Comparison of ENCODE assay signal across 9 cellular contexts in genomic region chr13:35978607-35979316, GRCh38.
DNase-seq lines count a peak whose midpoint lies in the region; ATAC-seq, FAIRE-seq and TF ChIP-seq lines count a peak whose summit lies in the region.
"Had no signal": no experiment of that assay in that cellular context is flagged by ENCODE, and none has a peak within 500 bp of the region (broad histone marks: within the 10 kb centered on the region; RNA-seq: fewer than 3 reads in every experiment).

No MANE protein-coding gene starts in this region.

- H3K9me3 ChIP-seq in H1 (ENCODE audit: insufficient read depth in 2 of 2, low read depth in 1 of 2, low read length in 1 of 2) (peaks cover 13 to 27% of the 10 kb centered on the region in 2 experiments; a peak in 3 of 4 replicates), mesodermal cell (ENCODE audit: control insufficient read depth, low read length) (peaks cover 14% of the 10 kb centered on the region), aorta (ENCODE audit: control insufficient read depth, low read length) (peaks cover 1% of the 10 kb centered on the region)

- WGBS in H1 (ENCODE audit: extremely low coverage in 1 of 2, insufficient coverage in 1 of 2, insufficient read length in 1 of 2, insufficient replicate concordance in 2 of 2, low coverage in 1 of 2, low lambda C conversion rate in 2 of 2, missing lambda C conversion rate in 1 of 2), 2 experiments: 65% methylated on average over 10 of the region's 10 CpGs; no CpG with 5 or more reads in 1 of the 2 experiments
- WGBS in mesodermal cell (ENCODE audit: insufficient coverage in 2 of 2), 2 experiments: 35 to 73% methylated on average over 6 to 7 of the region's 10 CpGs
- 32 to 35% methylated on average over 10 of the region's 10 CpGs for WGBS in aorta, 2 donors

- peak; percentile 82 for ATAC-seq in aorta (ENCODE audit: low FRiP score)
- no peak for ATAC-seq in HG02571 (IDR thresholded peaks at IDR 0.05; ENCODE audit: unreplicated experiment)
- ATAC-seq: naive thymus-derived CD8-positive, alpha-beta T cell had no signal

- peaks cover 0 to 3% (median 2%) of the 10 kb centered on the region in 4 experiments; a peak in 1 of 8 replicates for H3K36me3 ChIP-seq in H1 (ENCODE audit: control insufficient read depth in 2 of 4, insufficient read depth in 4 of 4, low read length in 3 of 4)
- H3K36me3 ChIP-seq in mesodermal cell (ENCODE audit: control insufficient read depth, insufficient read depth, low read length): no peaks in the 10 kb centered on the region
- H3K36me3 ChIP-seq in aorta (ENCODE audit: control insufficient read depth in 1 of 2, insufficient read depth in 2 of 2, low read length in 1 of 2): no peaks in the 10 kb centered on the region

- H4K20me1 ChIP-seq in H1 (replicated peaks in 1 of 2; ENCODE audit: control insufficient read depth in 1 of 2, insufficient read depth in 2 of 2, low read length in 2 of 2): no peaks in the 10 kb centered on the region

- CTCF ChIA-PET in H1 (lab: Charles Lee; ENCODE audit: partially characterized antibody): interaction anchor here (0.6 to 4.3 kb wide), 45 partner anchors 8 to 1061 kb away, joined by 3 to 81 read pairs (median 3); no protein-coding TSS in a partner anchor

- peak in 2 of 3 experiments; percentile 52 to 64; a peak in 2 of 4 replicates for TF ChIP-seq CTCF in H1 (IDR thresholded peaks at IDR 0.05; ENCODE audit: control extremely low read depth in 1 of 3, insufficient read depth in 1 of 3, low read depth in 1 of 3, low read length in 3 of 3)

- no peak overlapping the region for H3K18ac ChIP-seq in H1 (ENCODE audit: extremely low read depth, low read length)

- H4K91ac ChIP-seq in H1 (replicated peaks; ENCODE audit: insufficient read length, low read length): no peak overlapping the region

- H3K4me2 ChIP-seq in H1 (ENCODE audit: insufficient read depth in 1 of 2, low read depth in 2 of 2, low read length in 2 of 2): no peak overlapping the region

- no peak overlapping the region for H3K56ac ChIP-seq in H1 (replicated peaks; ENCODE audit: insufficient read length, low read depth, low read length)

- H2AFZ ChIP-seq in H1 (ENCODE audit: low read length): no peak overlapping the region

- no peak overlapping the region for H3K9ac ChIP-seq in H1 (replicated peaks in 1 of 4; ENCODE audit: extremely low read depth in 1 of 4, low read depth in 3 of 4, low read length in 3 of 4)

- no peak overlapping the region for H2BK15ac ChIP-seq in H1 (ENCODE audit: low read length)

- no peak overlapping the region for H3K14ac ChIP-seq in H1 (ENCODE audit: insufficient read length)

- no peak overlapping the region for H4K5ac ChIP-seq in H1 (ENCODE audit: insufficient read length, low read depth, low read length)

- FAIRE-seq in RCC 7860 (lab: Jason Lieb, UNC): peak; percentile 83
- FAIRE-seq in H1 (lab: Jason Lieb, UNC): peak; percentile 91

- TF ChIP-seq POLR2A in H1 (IDR thresholded peaks at IDR 0.05; ENCODE audit: control extremely low read depth in 1 of 2, low read depth in 2 of 2, low read length in 2 of 2): no peak

- H3K79me1 ChIP-seq in H1 (ENCODE audit: low read depth, low read length): no peaks in the 10 kb centered on the region

- no peak overlapping the region for H3K4ac ChIP-seq in H1 (replicated peaks; ENCODE audit: insufficient read length, low read depth, low read length)

- POLR2A ChIA-PET in H1 (lab: Charles Lee; ENCODE audit: partially characterized antibody): interaction anchor here (0.7 to 1.4 kb wide), 3 partner anchors 10 to 297 kb away, joined by 3 to 7 read pairs (median 3); no protein-coding TSS in a partner anchor

- H2BK20ac ChIP-seq in H1 (ENCODE audit: low read length): no peak overlapping the region

- peak; percentile 62 for DNase-seq in ACHN
- DNase-seq in GF-D8 (lab: John Stamatoyannopoulos, UW): peak; percentile 29
- peak; percentile 19 for DNase-seq in HuH-7.5 (ENCODE audit: low spot score)
- DNase-seq in RCC 7860 (ENCODE audit: low spot score): peak; percentile 43
- peak in 1 of 2 experiments; percentile 72 for DNase-seq in H1 (ENCODE audit: low read depth in 1 of 2, low spot score in 2 of 2)
- no peak for DNase-seq in aorta

- H3K27ac ChIP-seq in H1 (ENCODE audit: low read depth, low read length): no peak overlapping the region
- peak overlapping the region; percentile 70 for H3K27ac ChIP-seq in mesodermal cell (ENCODE audit: low read depth, low read length, severe bottlenecking)
- H3K27ac ChIP-seq in aorta (ENCODE audit: low read depth in 1 of 2, low read length in 2 of 2): peak overlapping the region; percentile 92 to 93

- TF ChIP-seq RAD21 in H1 (IDR thresholded peaks at IDR 0.05 in 1 of 2, conservative IDR thresholded peaks at IDR 0.05 in 1 of 2; ENCODE audit: low read depth in 2 of 2, low read length in 2 of 2): peak; percentile 95 to 96

- no peaks in the 10 kb centered on the region for H3K27me3 ChIP-seq in H1 (replicated peaks in 1 of 4; ENCODE audit: control insufficient read depth in 3 of 4, extremely low read depth in 1 of 4, insufficient read depth in 3 of 4, low read length in 3 of 4)
- H3K27me3 ChIP-seq in aorta (ENCODE audit: control insufficient read depth in 1 of 2, insufficient read depth in 2 of 2, low read length in 1 of 2): no peaks in the 10 kb centered on the region

- no peak for TF ChIP-seq EP300 in H1 (IDR thresholded peaks at IDR 0.05; ENCODE audit: borderline replicate concordance in 1 of 2, low read depth in 2 of 2, low read length in 2 of 2)

- H3K4me1 ChIP-seq in H1 (replicated peaks in 1 of 4; ENCODE audit: control insufficient read depth in 3 of 4, insufficient read depth in 4 of 4, low read length in 3 of 4) (no peaks in the 10 kb centered on the region; a peak in 1 of 7 replicates), mesodermal cell (ENCODE audit: control insufficient read depth, insufficient read depth, low read length, poor library complexity, severe bottlenecking) (peaks cover 9% of the 10 kb centered on the region), aorta (ENCODE audit: control insufficient read depth in 1 of 2, insufficient read depth in 2 of 2, low read length in 2 of 2) (peaks cover 0 to 2% of the 10 kb centered on the region in 2 donors)

- no peak overlapping the region for H3K23ac ChIP-seq in H1 (ENCODE audit: insufficient read length)

- in situ Hi-C loops in ACHN (cut with HindIII; ENCODE audit: low pct_ligation_motif_present, low pct_unique_long_range_greater_than_20kb, low sequenced_read_pairs): no loop called here

- H3K23me2 ChIP-seq in H1 (ENCODE audit: low read depth, low read length): no peaks in the 10 kb centered on the region

- intact Hi-C loops in aorta (cut with DNase I): loop anchor here (1.0 to 10.0 kb wide), 5 partner anchors 296 to 766 kb away; partner anchors contain the start of gene SPART (in 1 of the 2)

- no peak overlapping the region for H2AK5ac ChIP-seq in H1 (ENCODE audit: low read depth, low read length)

- no peak overlapping the region for H4K8ac ChIP-seq in H1 (ENCODE audit: extremely low read depth, insufficient read depth, low read length)

- H3K79me2 ChIP-seq in H1 (ENCODE audit: control insufficient read depth in 1 of 2, insufficient read depth in 2 of 2, low read length in 2 of 2): no peaks in the 10 kb centered on the region

- H3K4me3 ChIP-seq in H1 (ENCODE audit: extremely low read depth in 1 of 4, insufficient read depth in 2 of 4, low read depth in 3 of 4, low read length in 4 of 4): no peak overlapping the region
- H3K4me3 ChIP-seq in mesodermal cell (ENCODE audit: extremely low read depth, insufficient read depth, low read length, poor library complexity, severe bottlenecking): no peak overlapping the region
- H3K4me3 ChIP-seq in aorta (ENCODE audit: low read length in 2 of 2): no peak overlapping the region

- no peak overlapping the region for H2BK120ac ChIP-seq in H1 (replicated peaks; ENCODE audit: low read depth, low read length)

- H2BK5ac ChIP-seq in H1 (ENCODE audit: low read depth, low read length): no peak overlapping the region

- H2BK12ac ChIP-seq in H1 (ENCODE audit: low read depth, low read length): no peak overlapping the region

TF ChIP-seq in H1, 55 proteins besides CTCF, POLR2A, EP300 and RAD21 (continues in another document):
- TF ChIP-seq SP2 (IDR thresholded peaks at IDR 0.05; ENCODE audit: low read length) (no peak), ZNF274 (IDR thresholded peaks at IDR 0.05; ENCODE audit: borderline replicate concordance, extremely low read depth, low read length) (no peak), HDAC2 (IDR thresholded peaks at IDR 0.05; ENCODE audit: borderline replicate concordance in 1 of 2, low read depth in 2 of 2, low read length in 2 of 2) (no peak)

Comparison
In these comparisons a context has a peak if more than half of its experiments do, and no peak if none do; other contexts are left out.
1. DNase-seq: peak in ACHN (single experiment), GF-D8 (single experiment), HuH-7.5 (single experiment) and RCC 7860 (single experiment); none in aorta (0 of 2).